10 cellular contexts compared by ENCODE assay signal in the genomic region with DNA sequence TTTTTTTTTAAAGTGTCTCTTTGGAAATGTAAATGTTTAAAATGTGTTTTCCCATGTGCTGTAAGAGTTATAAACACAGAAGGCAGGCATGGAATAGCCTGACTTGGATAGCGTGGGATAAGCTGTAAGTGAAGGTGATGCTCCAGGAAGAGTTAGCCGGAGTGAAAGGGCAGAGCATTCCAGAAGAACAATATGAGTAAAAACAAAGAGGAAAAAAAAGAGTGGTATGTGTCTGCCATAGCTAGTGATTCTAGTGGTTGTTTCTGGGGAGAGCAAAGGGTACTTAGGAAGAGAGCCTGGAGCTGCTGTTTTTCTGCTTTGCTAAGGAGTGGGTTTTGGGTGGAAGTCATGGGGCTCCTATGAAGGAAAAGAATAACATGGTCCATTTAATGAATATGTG.
"Had no signal": no experiment of that assay in that cellular context is flagged by ENCODE, and none has a peak within 500 bp of the region (broad histone marks: within the 10 kb centered on the region; RNA-seq: fewer than 3 reads in every experiment).

No MANE protein-coding gene starts in this region.

- H3K4me3 Mint-ChIP-seq: HFFc6, IgD-negative memory B cell had no signal

- DNase-seq: GM23248, H7, HFFc6, KBM-7 had no signal

- H3K9me3 ChIP-seq: HAP-1 had no signal

- H3K27ac Mint-ChIP-seq: HFFc6, IgD-negative memory B cell had no signal

- H3K4me2 ChIP-seq: KMS-11 had no signal

- ATAC-seq: HCT116, HepG2 had no signal

- H3K4me1 Mint-ChIP-seq: IgD-negative memory B cell had no signal

- H3K36me3 Mint-ChIP-seq: IgD-negative memory B cell had no signal

- H3K4me1 ChIP-seq: HAP-1 had no signal

- H3K9ac ChIP-seq: GM23248, KMS-11 had no signal

- H3K27ac ChIP-seq: GM23248, HL-60, KMS-11 had no signal

- H2AFZ ChIP-seq: GM23248 had no signal

- H3K4me3 ChIP-seq: GM23248, HAP-1 had no signal

- H3K27me3 Mint-ChIP-seq: IgD-negative memory B cell had no signal

- H3K36me3 ChIP-seq: HAP-1 had no signal
